In the genomic region with DNA sequence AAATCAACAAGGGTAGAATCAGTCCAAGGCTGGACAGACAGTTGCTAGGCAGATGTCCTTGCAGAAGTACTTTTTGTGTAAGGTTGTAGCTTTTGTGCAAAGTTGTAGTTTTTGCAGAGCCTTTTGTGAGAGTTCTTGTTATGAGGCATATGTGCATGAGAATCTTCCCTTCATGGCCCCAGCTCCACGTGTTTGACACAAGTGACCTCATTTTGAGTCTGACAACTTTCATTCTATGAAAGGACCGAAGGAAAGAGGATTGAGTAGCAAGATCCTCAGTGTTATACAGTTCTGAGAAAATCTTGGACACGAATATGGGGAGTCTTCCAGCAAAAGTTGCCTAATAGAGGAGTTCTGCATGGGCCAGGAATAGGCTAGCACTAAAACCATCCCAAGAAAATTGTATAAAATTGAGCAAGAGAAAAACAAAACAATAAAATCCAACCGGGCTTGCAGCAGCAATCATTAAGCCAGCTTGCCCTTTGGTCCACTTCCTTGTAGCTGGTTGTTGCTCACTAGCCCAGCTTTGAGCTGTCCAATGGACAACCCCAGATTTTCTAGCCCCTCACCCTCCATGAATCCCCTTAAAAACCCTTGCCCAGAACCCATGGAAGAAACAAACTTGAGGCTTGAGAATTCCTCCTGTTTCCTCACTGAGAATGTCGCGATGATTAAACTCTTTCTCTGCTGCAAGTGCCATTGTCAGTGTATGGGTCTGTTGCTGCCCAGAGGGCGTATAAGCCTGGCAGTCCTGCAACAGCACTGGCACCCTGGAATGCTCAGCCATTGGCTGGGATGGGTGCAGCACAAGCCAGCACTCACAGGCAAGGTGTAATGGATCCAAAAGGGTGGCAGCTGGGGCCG, we compare ENCODE assay signal across 11 cellular contexts. TPM values are rescaled to one million over a fixed set of nuclear protein-coding genes. Genes with fewer than 3 reads are reported as not detected.
DNase-seq lines count a peak whose midpoint lies in the region; ATAC-seq and TF ChIP-seq lines count a peak whose summit lies in the region.
"Had no signal": no experiment of that assay in that cellular context is flagged by ENCODE, and none has a peak within 500 bp of the region (broad histone marks: within the 10 kb centered on the region; RNA-seq: fewer than 3 reads in every experiment).

No MANE protein-coding gene starts in this region.

- H3K4me2 ChIP-seq in neural progenitor cell = no peak overlapping the region

- H3K4me1 ChIP-seq in gastroesophageal sphincter (peaks cover 0 to 24% (median 0%) of the 10 kb centered on the region in 3 donors), neural progenitor cell (peaks cover 4% of the 10 kb centered on the region)

- intact Hi-C loops in CD14-positive monocyte (cut with micrococcal nuclease) = no loop called here

- DNase-seq in CD14-positive monocyte (ENCODE audit: low spot score) (no peak), NCI-H69 (lab: John Stamatoyannopoulos, UW) (peak; percentile 65), neural progenitor cell (ENCODE audit: low spot score) (no peak), G401 (ENCODE audit: low spot score) (no peak), HK-2 (ENCODE audit: unreplicated experiment) (no peak), Ammon's horn (ENCODE audit: low spot score) (no peak)
- DNase-seq: NCI-H187 treated with DMSO at 0.1 percent for 48 hours, PC-3 had no signal

- peaks cover 0 to 4% (median 0%) of the 10 kb centered on the region in 3 donors for H3K27me3 Mint-ChIP-seq in CD14-positive monocyte (ENCODE audit: low read depth in 3 of 3)
- H3K27me3 Mint-ChIP-seq in neural progenitor cell (ENCODE audit: insufficient read depth, low read depth) = no peaks in the 10 kb centered on the region

- H3K4me1 Mint-ChIP-seq in CD14-positive monocyte (peaks cover 43% of the 10 kb centered on the region), neural progenitor cell (peaks cover 2% of the 10 kb centered on the region)

- no peaks in the 10 kb centered on the region for H3K36me3 ChIP-seq in gastroesophageal sphincter
- H3K36me3 ChIP-seq in neural progenitor cell = no peaks in the 10 kb centered on the region

- TF ChIP-seq EP300 in gastroesophageal sphincter (IDR thresholded peaks at IDR 0.05) = no peak

- H3K9me3 Mint-ChIP-seq in CD14-positive monocyte (no peaks in the 10 kb centered on the region), neural progenitor cell (no peaks in the 10 kb centered on the region)

- WGBS in gastroesophageal sphincter (ENCODE audit: low coverage in 1 of 2), 2 donors = 56 to 73% methylated on average over 4 to 5 of the region's 8 CpGs

- H3K27ac ChIP-seq in gastroesophageal sphincter = peak overlapping the region in 2 of 4 donors; percentile 9 to 40
- no peak overlapping the region for H3K27ac ChIP-seq in neural progenitor cell
- H3K27ac ChIP-seq: C4-2B had no signal

- no peak for TF ChIP-seq CTCF in CD14-positive monocyte (IDR thresholded peaks at IDR 0.05)
- no peak for TF ChIP-seq CTCF in gastroesophageal sphincter (IDR thresholded peaks at IDR 0.05)
- no peak for TF ChIP-seq CTCF in neural progenitor cell (IDR thresholded peaks at IDR 0.05)

- H3K79me2 ChIP-seq in neural progenitor cell (ENCODE audit: low read depth) = no peaks in the 10 kb centered on the region

- no peak overlapping the region for H3K9ac ChIP-seq in neural progenitor cell

- H3K9me3 ChIP-seq in gastroesophageal sphincter = no peaks in the 10 kb centered on the region
- no peaks in the 10 kb centered on the region for H3K9me3 ChIP-seq in neural progenitor cell (ENCODE audit: low read depth)

- no peaks in the 10 kb centered on the region for H3F3A ChIP-seq in neural progenitor cell (ENCODE audit: low read depth)

- ATAC-seq in gastroesophageal sphincter (peak; percentile 83), HG02885 (IDR thresholded peaks at IDR 0.05; ENCODE audit: poor library complexity, unreplicated experiment) (no peak)
- ATAC-seq: PC-3 had no signal

- in situ Hi-C loops in G401 (cut with HindIII; ENCODE audit: low sequenced_read_pairs) = no loop called here

- H3K27me3 ChIP-seq in gastroesophageal sphincter (no peaks in the 10 kb centered on the region), neural progenitor cell (peaks cover 1% of the 10 kb centered on the region)

- peak overlapping the region; percentile 58 for H2AFZ ChIP-seq in neural progenitor cell (replicated peaks)

- H3K36me3 Mint-ChIP-seq in CD14-positive monocyte (peaks cover 6 to 18% of the 10 kb centered on the region in 2 donors), neural progenitor cell (no peaks in the 10 kb centered on the region)

- H3K4me3 Mint-ChIP-seq in CD14-positive monocyte = peak overlapping the region in 1 of 2 donors; percentile 23
- H3K4me3 Mint-ChIP-seq in neural progenitor cell = no peak overlapping the region

- H3K4me3 ChIP-seq in gastroesophageal sphincter (no peak overlapping the region), neural progenitor cell (no peak overlapping the region)

- H3K27ac Mint-ChIP-seq in CD14-positive monocyte = peak overlapping the region in 5 of 7 donors; percentile 10 to 68 (median 14)
- no peak overlapping the region for H3K27ac Mint-ChIP-seq in neural progenitor cell

- H4K20me1 ChIP-seq in neural progenitor cell (ENCODE audit: low read depth) = no peaks in the 10 kb centered on the region

- no peak for TF ChIP-seq POLR2A in gastroesophageal sphincter (IDR thresholded peaks at IDR 0.05)

RNA-seq across cellular contexts. Expression of a gene that starts 6.5 kb away (rescaled TPM):
- 10 to 100 TPM; 16.4 to 19.9 TPM for polyA plus RNA-seq in CD14-positive monocyte
- total RNA-seq in gastroesophageal sphincter = 10 to 100 TPM in 1 of 4 donors, 1 to 10 TPM in 3; 6.1 to 13.3 (median 7.8) TPM
- 0.32 and 1.0 TPM in 2 replicates for total RNA-seq in neural progenitor cell (ENCODE audit: low replicate concordance)
- not detected in 2 replicates for total RNA-seq in G401 (2014; rRNA removed; shearing (Covaris generic))

RNA-seq across cellular contexts. Expression of a gene that starts 37.8 kb away (rescaled TPM):
- 10 to 100 TPM; 22.0 to 31.1 TPM for polyA plus RNA-seq in CD14-positive monocyte
- total RNA-seq in gastroesophageal sphincter (10 to 100 TPM in 3 of 4 donors, 1 to 10 TPM in 1; 9.3 to 21.6 (median 12.7) TPM), neural progenitor cell (ENCODE audit: low replicate concordance) (2.7 and 3.2 TPM in 2 replicates)
- 8.4 and 16.3 TPM in 2 replicates for total RNA-seq in G401 (2014; rRNA removed; shearing (Covaris generic))
